Comparison of ENCODE assay signal across 8 cellular contexts in genomic region chr14:65169351-65169750, GRCh38.
DNase-seq lines count a peak whose midpoint lies in the region; ATAC-seq and FAIRE-seq lines count a peak whose summit lies in the region.

No MANE protein-coding gene starts in this region.

- FAIRE-seq in GM19239 (lab: Jason Lieb, UNC): peak; percentile 84

- H3K79me1 ChIP-seq in neuronal stem cell (ENCODE audit: low read depth, low read length): no peaks in the 10 kb centered on the region

- peaks cover 20% of the 10 kb centered on the region for H3K27me3 Mint-ChIP-seq in activated naive CD8-positive, alpha-beta T cell treated with anti-CD3 and anti-CD28 coated beads for 36 hours

- no peaks in the 10 kb centered on the region for H3K36me3 Mint-ChIP-seq in activated naive CD8-positive, alpha-beta T cell treated with anti-CD3 and anti-CD28 coated beads for 36 hours

- no peak overlapping the region for H3K4me2 ChIP-seq in neuronal stem cell (ENCODE audit: insufficient read depth, low read length, poor library complexity, severe bottlenecking)

- no peak overlapping the region for H3K18ac ChIP-seq in neuronal stem cell (ENCODE audit: low read length)

- H3K4me3 Mint-ChIP-seq in activated naive CD8-positive, alpha-beta T cell treated with anti-CD3 and anti-CD28 coated beads for 36 hours: no peak overlapping the region

- ATAC-seq in HG02885 (IDR thresholded peaks at IDR 0.05; ENCODE audit: poor library complexity, unreplicated experiment): peak; percentile 89

- no peak overlapping the region for H2AK5ac ChIP-seq in neuronal stem cell (ENCODE audit: low read depth, low read length)

- H4K8ac ChIP-seq in neuronal stem cell (ENCODE audit: low read depth, low read length): no peak overlapping the region

- no CpG with 5 or more reads among the region's 1 CpG for WGBS in neuronal stem cell (ENCODE audit: extremely low coverage in 2 of 2, insufficient read length in 2 of 2, insufficient replicate concordance in 1 of 2), 2 donors

- DNase-seq in GM19239 (ENCODE audit: insufficient read length, low spot score) (peak; percentile 28), putamen (ENCODE audit: low spot score) (peak; percentile 90), neuronal stem cell (ENCODE audit: low spot score) (no peak), cerebellar cortex (ENCODE audit: low spot score) (no peak)
- DNase-seq in activated naive CD8-positive, alpha-beta T cell treated with anti-CD3 and anti-CD28 coated beads for 36 hours: peak; percentile 29
- DNase-seq in stimulated activated CD4-positive, alpha-beta T cell treated with anti-CD3 and anti-CD28 coated beads, Interleukin-4, amount 100 ng/mL, for 4 hours: no peak
- DNase-seq in activated effector memory CD4-positive, alpha-beta T cell treated with anti-CD3 and anti-CD28 coated beads, Interleukin-2, amount 50 U/mL, for 16 hours: no peak

- peaks cover 0 to 7% of the 10 kb centered on the region in 2 donors for H3K4me1 ChIP-seq in neuronal stem cell (ENCODE audit: control insufficient read depth in 2 of 2, insufficient read depth in 1 of 2, low read depth in 1 of 2, low read length in 2 of 2)

- H3K9me3 ChIP-seq in neuronal stem cell (replicated peaks in 1 of 2; ENCODE audit: control insufficient read depth in 2 of 2, insufficient read depth in 1 of 2, low read depth in 1 of 2, low read length in 2 of 2): peaks cover 0 to 3% of the 10 kb centered on the region in 2 donors

- H2BK15ac ChIP-seq in neuronal stem cell (ENCODE audit: low read length): no peak overlapping the region

- H3K36me3 ChIP-seq in neuronal stem cell (replicated peaks in 1 of 2; ENCODE audit: control insufficient read depth in 2 of 2, insufficient read depth in 2 of 2, low read length in 2 of 2): no peaks in the 10 kb centered on the region

- H3K27me3 ChIP-seq in neuronal stem cell (ENCODE audit: control insufficient read depth in 3 of 3, insufficient read depth in 3 of 3, low read depth in 1 of 3, low read length in 3 of 3): peaks cover 0 to 19% (median 0%) of the 10 kb centered on the region in 3 experiments

- no peak overlapping the region for H3K27ac ChIP-seq in neuronal stem cell (replicated peaks; ENCODE audit: low read length)

- no peak overlapping the region for H3K27ac Mint-ChIP-seq in activated naive CD8-positive, alpha-beta T cell treated with anti-CD3 and anti-CD28 coated beads for 36 hours

- H4K91ac ChIP-seq in neuronal stem cell (ENCODE audit: low read depth, low read length, poor library complexity): no peak overlapping the region

- no peak overlapping the region for H3K4me3 ChIP-seq in neuronal stem cell (ENCODE audit: low read length in 2 of 2)

- no peak overlapping the region for H2BK12ac ChIP-seq in neuronal stem cell (ENCODE audit: low read length)

- peaks cover 19% of the 10 kb centered on the region for H3K4me1 Mint-ChIP-seq in activated naive CD8-positive, alpha-beta T cell treated with anti-CD3 and anti-CD28 coated beads for 36 hours

- H3K14ac ChIP-seq in neuronal stem cell (ENCODE audit: low read length): no peak overlapping the region

- no peak overlapping the region for H2BK120ac ChIP-seq in neuronal stem cell (ENCODE audit: low read depth, low read length)

- no peak overlapping the region for H2AFZ ChIP-seq in neuronal stem cell (ENCODE audit: low read length)

- no peak overlapping the region for H3K23ac ChIP-seq in neuronal stem cell (ENCODE audit: low read depth, low read length, poor library complexity)

- H2BK5ac ChIP-seq in neuronal stem cell (ENCODE audit: low read length): no peak overlapping the region

- H3K4ac ChIP-seq in neuronal stem cell (ENCODE audit: low read length): no peak overlapping the region

- no peak overlapping the region for H3K9ac ChIP-seq in neuronal stem cell (ENCODE audit: low read depth, low read length, poor library complexity)

- no peaks in the 10 kb centered on the region for H3K9me3 Mint-ChIP-seq in activated naive CD8-positive, alpha-beta T cell treated with anti-CD3 and anti-CD28 coated beads for 36 hours

Comparison
In these comparisons a context has a peak if more than half of its experiments do, and no peak if none do; other contexts are left out.
1. DNase-seq: peak in GM19239 (single experiment), activated naive CD8-positive, alpha-beta T cell treated with anti-CD3 and anti-CD28 coated beads for 36 hours (single experiment) and putamen (single experiment); none in stimulated activated CD4-positive, alpha-beta T cell treated with anti-CD3 and anti-CD28 coated beads, Interleukin-4, amount 100 ng/mL, for 4 hours (0 of 2), neuronal stem cell (single experiment), activated effector memory CD4-positive, alpha-beta T cell treated with anti-CD3 and anti-CD28 coated beads, Interleukin-2, amount 50 U/mL, for 16 hours (single experiment) and cerebellar cortex (single experiment).